Comparison of ENCODE assay signal across 15 cellular contexts in genomic region chr1:165737196-165737595, GRCh38. TPM values are rescaled to one million over a fixed set of nuclear protein-coding genes. Genes with fewer than 3 reads are reported as not detected.
DNase-seq lines count a peak whose midpoint lies in the region; ATAC-seq, FAIRE-seq and TF ChIP-seq lines count a peak whose summit lies in the region.
"Had no signal": no experiment of that assay in that cellular context is flagged by ENCODE, and none has a peak within 500 bp of the region (broad histone marks: within the 10 kb centered on the region; RNA-seq: fewer than 3 reads in every experiment).

No MANE protein-coding gene starts in this region.

- no peaks in the 10 kb centered on the region for H3K9me2 ChIP-seq in PC-9 (ENCODE audit: insufficient read depth)

- peak overlapping the region; percentile 77 for H3K27ac Mint-ChIP-seq in endodermal cell

- peaks cover 4% of the 10 kb centered on the region; the same call in 1 of the 2 replicates for H4K20me1 ChIP-seq in PC-9 (ENCODE audit: insufficient read depth)

- H3K4me2 ChIP-seq in PC-9: no peak overlapping the region

- H3K27ac ChIP-seq in endodermal cell (ENCODE audit: low read depth, low read length) (no peak overlapping the region), PC-9 (no peak overlapping the region)
- H3K27ac ChIP-seq: BLaER1 treated with 17β-estradiol and CSF1 and Interleukin-3, amounts not matched to agents 10 nM and 100 nM; RWPE1; SJCRH30 had no signal

- H3K36me3 Mint-ChIP-seq in endodermal cell (ENCODE audit: low read depth): peaks cover 44% of the 10 kb centered on the region

- TF ChIP-seq CTCF in D721Med (IDR thresholded peaks at IDR 0.05; ENCODE audit: insufficient read depth, missing control alignments) (no peak), endodermal cell (conservative IDR thresholded peaks at IDR 0.05) (no peak), PC-9 (conservative IDR thresholded peaks at IDR 0.05) (no peak)

- ATAC-seq in HG03097 (IDR thresholded peaks at IDR 0.05; ENCODE audit: low FRiP score, unreplicated experiment) (no peak), GM21825 (IDR thresholded peaks at IDR 0.05; ENCODE audit: unreplicated experiment) (no peak)

- H3K27me3 Mint-ChIP-seq in endodermal cell (ENCODE audit: insufficient read depth): no peaks in the 10 kb centered on the region

- DNase-seq in D721Med (ENCODE audit: insufficient read length, low spot score): no peak
- peak; percentile 16 for DNase-seq in LHCN-M2 (ENCODE audit: low read depth)
- no peak for DNase-seq in endodermal cell
- DNase-seq in iris pigment epithelial cell (ENCODE audit: low read depth): peak; percentile 31
- DNase-seq in GOT3 (lab: John Stamatoyannopoulos, UW): no peak
- DNase-seq in PC-9: no peak
- DNase-seq: MG63, NCI-H524 treated with DMSO at 0.1 percent for 48 hours, SW 1271 had no signal

- no peak overlapping the region for H3K9ac ChIP-seq in endodermal cell (ENCODE audit: extremely low read depth, low read length, poor library complexity, severe bottlenecking)
- H3K9ac ChIP-seq: BLaER1 treated with 17β-estradiol and CSF1 and Interleukin-3, amounts not matched to agents 10 nM and 100 nM had no signal

- H3K4me3 Mint-ChIP-seq in endodermal cell: no peak overlapping the region

- no peaks in the 10 kb centered on the region for H3K9me3 Mint-ChIP-seq in endodermal cell

- FAIRE-seq in D721Med (lab: Jason Lieb, UNC): peak; percentile 68
- FAIRE-seq: G401.6 had no signal

- H3K4me3 ChIP-seq in endodermal cell (ENCODE audit: low read length): no peak overlapping the region
- H3K4me3 ChIP-seq in PC-9: no peak overlapping the region
- H3K4me3 ChIP-seq: BLaER1 treated with 17β-estradiol and CSF1 and Interleukin-3, amounts not matched to agents 10 nM and 100 nM; MG63; SJCRH30 had no signal

- POLR2A ChIA-PET in PC-9 (lab: Charles Lee; ENCODE audit: unreplicated experiment): no interaction called here

- H3K9me3 ChIP-seq in endodermal cell (ENCODE audit: control insufficient read depth, low read length): no peaks in the 10 kb centered on the region
- H3K9me3 ChIP-seq in PC-9 (ENCODE audit: insufficient read depth, low read depth): no peaks in the 10 kb centered on the region
- H3K9me3 ChIP-seq: SJCRH30 had no signal

- H3K4me1 ChIP-seq in endodermal cell (ENCODE audit: control insufficient read depth, insufficient read depth, low read length): no peaks in the 10 kb centered on the region
- no peaks in the 10 kb centered on the region for H3K4me1 ChIP-seq in PC-9 (replicated peaks; ENCODE audit: insufficient read depth)
- H3K4me1 ChIP-seq: SJCRH30 had no signal

- peaks cover 38% of the 10 kb centered on the region for H3K36me3 ChIP-seq in endodermal cell (ENCODE audit: control insufficient read depth, insufficient read depth, low read length)
- 0 out of 2 replicates have a peak, but pooled peaks cover 10% of the 10 kb centered on the region for H3K36me3 ChIP-seq in PC-9 (ENCODE audit: low read depth)

- H3K4me1 Mint-ChIP-seq in endodermal cell: peaks cover 2% of the 10 kb centered on the region

- H3K79me2 ChIP-seq in PC-9 (ENCODE audit: low read depth): no peaks in the 10 kb centered on the region

- H3K27me3 ChIP-seq in endodermal cell (ENCODE audit: control insufficient read depth, insufficient read depth, low read length, poor library complexity, severe bottlenecking) (no peaks in the 10 kb centered on the region), PC-9 (ENCODE audit: insufficient read depth, low read depth) (no peaks in the 10 kb centered on the region)
- H3K27me3 ChIP-seq: BLaER1 treated with 17β-estradiol and CSF1 and Interleukin-3, amounts not matched to agents 10 nM and 100 nM; MG63; SJCRH30 had no signal

- CTCF ChIA-PET in PC-9 (lab: Charles Lee): interaction anchor here (0.6 kb wide), 1 partner anchor 894 kb away, joined by 3 read pairs; no protein-coding TSS in a partner anchor

- intact Hi-C loops in PC-9 (cut with micrococcal nuclease; ENCODE audit: unreplicated experiment): no loop called here

- BruUV-seq in PC-9 (replicated peaks; lab: Mats Ljungman, UMichigan): no TSS peak

- no peaks in the 10 kb centered on the region for H3F3A ChIP-seq in PC-9 (ENCODE audit: insufficient read depth, low read depth)

- H2AFZ ChIP-seq in PC-9: no peak overlapping the region

RNA-seq across cellular contexts. Expression of gene TMCO1, which starts 31.5 kb away (rescaled TPM):
- total RNA-seq in LHCN-M2 (2014; rRNA removed) (112 and 115 TPM in 2 replicates), endodermal cell (10 to 100 TPM; 76.2 to 79.6 TPM), PC-9 (2021) (64.1 and 65.6 TPM in 2 replicates)
- 156 TPM for polyA plus RNA-seq in LHCN-M2 (2012)
- polyA plus RNA-seq in endodermal cell (2013, experiment 1 of 2): 87.7 TPM
- polyA plus RNA-seq in endodermal cell (2013, experiment 2 of 2): 81.1 TPM

RNA-seq across cellular contexts. Expression of gene ALDH9A1, which starts 38.8 kb away (rescaled TPM):
- 118 and 135 TPM in 2 replicates for total RNA-seq in LHCN-M2 (2014; rRNA removed)
- polyA plus RNA-seq in LHCN-M2 (2012): 65.3 TPM
- 10 to 100 TPM; 47.6 to 52.2 TPM for total RNA-seq in endodermal cell
- polyA plus RNA-seq in endodermal cell (2013, experiment 1 of 2): 44.6 TPM
- 38.7 TPM for polyA plus RNA-seq in endodermal cell (2013, experiment 2 of 2)
- total RNA-seq in PC-9 (2021): 31.8 and 42.5 TPM in 2 replicates

Comparison
In these comparisons a context has a peak if more than half of its experiments do, and no peak if none do; other contexts are left out.
1. DNase-seq: peak in LHCN-M2 (single experiment) and iris pigment epithelial cell (single experiment); none in D721Med (single experiment), endodermal cell (single experiment), GOT3 (single experiment) and PC-9 (0 of 2).